ENCODE assay signal across 15 cellular contexts in the genomic region with DNA sequence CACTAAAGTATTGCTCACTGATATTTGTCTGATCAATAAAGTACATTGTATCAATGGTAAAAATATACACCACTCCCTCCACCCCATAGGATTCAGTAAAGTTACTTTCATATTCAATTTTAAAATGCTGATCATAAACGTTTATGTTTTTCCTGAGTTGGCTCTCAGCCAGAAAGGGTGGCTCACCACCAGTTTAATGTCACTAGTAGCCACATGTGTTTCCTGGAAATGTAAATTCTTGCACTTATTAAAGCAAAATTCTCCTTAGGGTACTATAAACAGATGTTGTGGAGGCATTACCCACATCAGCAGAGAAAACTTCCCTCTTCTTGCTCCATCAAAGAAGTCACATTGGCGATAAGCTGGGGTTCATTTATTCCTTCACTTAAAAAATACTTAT.
"Had no signal": no experiment of that assay in that cellular context is flagged by ENCODE, and none has a peak within 500 bp of the region (broad histone marks: within the 10 kb centered on the region; RNA-seq: fewer than 3 reads in every experiment).

No MANE protein-coding gene starts in this region.

- ATAC-seq: foreskin keratinocyte; left cardiac atrium; lower lobe of right lung; natural killer cell; stimulated activated naive B cell treated with anti-CD40 and anti-IgM and Interleukin-4, amounts not matched to agents 10 μg/mL and 1 μg/mL and 100 μg/mL, for 72 hours had no signal

- DNase-seq: erythroblast; foreskin keratinocyte; head of caudate nucleus; kidney; left cardiac atrium; left ventricle myocardium inferior; lower lobe of right lung; natural killer cell; sigmoid colon; stimulated activated CD4-positive, alpha-beta T cell treated with anti-CD3 and anti-CD28 coated beads, Interleukin-2, amount 100 ng/mL, for 24 hours; stimulated activated CD4-positive, alpha-beta T cell treated with anti-CD3 and anti-CD28 coated beads, Interleukin-4, amount 100 ng/mL, for 4 hours; stimulated activated naive B cell treated with anti-CD40 and anti-IgM and Interleukin-4, amounts not matched to agents 10 μg/mL and 1 μg/mL and 100 μg/mL, for 72 hours; stomach; substantia nigra; transverse colon had no signal
